ENCODE assay signal across 1 cellular context in the genomic region with DNA sequence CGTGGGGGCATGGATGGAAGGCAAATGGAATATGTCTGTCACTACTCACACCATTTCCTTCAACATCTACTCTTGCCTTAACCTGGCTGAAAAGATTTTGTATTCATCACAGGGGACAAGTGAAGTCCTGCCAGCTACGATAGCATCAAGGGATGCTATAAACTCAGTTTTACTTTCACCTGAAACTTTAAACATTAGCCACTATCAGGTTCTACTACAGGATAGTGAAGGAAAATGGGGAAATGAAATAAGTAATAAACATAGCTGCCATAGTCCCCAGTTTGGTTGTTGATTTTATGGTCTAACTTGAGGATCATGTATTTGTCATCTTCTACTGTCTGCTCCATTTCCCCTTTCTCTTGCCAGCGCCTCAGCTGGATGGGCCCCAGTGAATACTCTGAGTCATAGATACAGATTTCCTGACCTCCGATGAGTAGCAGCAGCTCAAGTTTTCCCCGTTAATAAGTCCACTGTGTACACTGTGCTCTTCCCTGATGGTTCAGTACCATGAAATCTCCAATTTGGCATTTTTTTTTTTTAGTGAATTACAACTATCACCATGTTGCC.
A peak's percentile ranks its signal among the peaks of the same experiment; 100 is the strongest.
TF ChIP-seq lines count a peak whose summit lies in the region.

No MANE protein-coding gene starts in this region.

TF ChIP-seq in SK-N-SH, 30 proteins besides CTCF, POLR2A, EP300 and RAD21 (continued from another document):
- no peak for TF ChIP-seq FOXJ3 (CRISPR knock-in tag; IDR thresholded peaks at IDR 0.05)
- TF ChIP-seq SMC3 (IDR thresholded peaks at IDR 0.05; ENCODE audit: low read depth, low read length) = no peak
- no peak for TF ChIP-seq RFX5 (IDR thresholded peaks at IDR 0.05; ENCODE audit: low read length)
- no peak for TF ChIP-seq MEF2A (IDR thresholded peaks at IDR 0.05; ENCODE audit: borderline replicate concordance, low read depth)
- no peak for TF ChIP-seq GATA2 (CRISPR knock-in tag; IDR thresholded peaks at IDR 0.05)
- peak; percentile 82 for TF ChIP-seq TCF12 (IDR thresholded peaks at IDR 0.05)
- peak; percentile 84 for TF ChIP-seq JUND (IDR thresholded peaks at IDR 0.05)
- no peak; the same call in 1 of the 2 replicates for TF ChIP-seq POLR2AphosphoS5 (IDR thresholded peaks at IDR 0.05; ENCODE audit: low read depth, low read length)
- TF ChIP-seq NFIC (IDR thresholded peaks at IDR 0.05; ENCODE audit: borderline replicate concordance) = peak; percentile 89
- TF ChIP-seq SIN3A (IDR thresholded peaks at IDR 0.05; ENCODE audit: borderline replicate concordance, low read depth, low read length) = peak; percentile 26; the same call in 1 of the 2 replicates
- TF ChIP-seq, protein P1, sequence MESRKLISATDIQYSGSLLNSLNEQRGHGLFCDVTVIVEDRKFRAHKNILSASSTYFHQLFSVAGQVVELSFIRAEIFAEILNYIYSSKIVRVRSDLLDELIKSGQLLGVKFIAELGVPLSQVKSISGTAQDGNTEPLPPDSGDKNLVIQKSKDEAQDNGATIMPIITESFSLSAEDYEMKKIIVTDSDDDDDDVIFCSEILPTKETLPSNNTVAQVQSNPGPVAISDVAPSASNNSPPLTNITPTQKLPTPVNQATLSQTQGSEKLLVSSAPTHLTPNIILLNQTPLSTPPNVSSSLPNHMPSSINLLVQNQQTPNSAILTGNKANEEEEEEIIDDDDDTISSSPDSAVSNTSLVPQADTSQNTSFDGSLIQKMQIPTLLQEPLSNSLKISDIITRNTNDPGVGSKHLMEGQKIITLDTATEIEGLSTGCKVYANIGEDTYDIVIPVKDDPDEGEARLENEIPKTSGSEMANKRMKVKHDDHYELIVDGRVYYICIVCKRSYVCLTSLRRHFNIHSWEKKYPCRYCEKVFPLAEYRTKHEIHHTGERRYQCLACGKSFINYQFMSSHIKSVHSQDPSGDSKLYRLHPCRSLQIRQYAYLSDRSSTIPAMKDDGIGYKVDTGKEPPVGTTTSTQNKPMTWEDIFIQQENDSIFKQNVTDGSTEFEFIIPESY (IDR thresholded peaks at IDR 0.05; ENCODE audit: borderline replicate concordance, low read depth) = no peak
- no peak for TF ChIP-seq MXI1 (IDR thresholded peaks at IDR 0.05; ENCODE audit: low read depth, low read length)
- TF ChIP-seq TEAD4 (IDR thresholded peaks at IDR 0.05; ENCODE audit: borderline replicate concordance, insufficient read depth) = no peak
- TF ChIP-seq, protein P2, sequence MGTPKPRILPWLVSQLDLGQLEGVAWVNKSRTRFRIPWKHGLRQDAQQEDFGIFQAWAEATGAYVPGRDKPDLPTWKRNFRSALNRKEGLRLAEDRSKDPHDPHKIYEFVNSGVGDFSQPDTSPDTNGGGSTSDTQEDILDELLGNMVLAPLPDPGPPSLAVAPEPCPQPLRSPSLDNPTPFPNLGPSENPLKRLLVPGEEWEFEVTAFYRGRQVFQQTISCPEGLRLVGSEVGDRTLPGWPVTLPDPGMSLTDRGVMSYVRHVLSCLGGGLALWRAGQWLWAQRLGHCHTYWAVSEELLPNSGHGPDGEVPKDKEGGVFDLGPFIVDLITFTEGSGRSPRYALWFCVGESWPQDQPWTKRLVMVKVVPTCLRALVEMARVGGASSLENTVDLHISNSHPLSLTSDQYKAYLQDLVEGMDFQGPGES (IDR thresholded peaks at IDR 0.05; ENCODE audit: low read depth, low read length) = no peak
- no peak for TF ChIP-seq CHD2 (IDR thresholded peaks at IDR 0.05; ENCODE audit: low read length, partially characterized antibody)
- no peak; the same call in 1 of the 2 replicates for TF ChIP-seq YY1 (IDR thresholded peaks at IDR 0.05; ENCODE audit: low read depth)
- TF ChIP-seq RXRA (IDR thresholded peaks at IDR 0.05; ENCODE audit: borderline replicate concordance, low read depth) = peak; percentile 40; the same call in 1 of the 2 replicates
- TF ChIP-seq ELF1 (IDR thresholded peaks at IDR 0.05) = peak; percentile 63
TF ChIP-seq in SK-N-SH: peak in this region for 10.
